In genomic region chr2:179261161-179261825, GRCh38 we compare ENCODE assay signal across 21 cellular contexts. TPM values are rescaled to one million over a fixed set of nuclear protein-coding genes. Genes with fewer than 3 reads are reported as not detected.
DNase-seq lines count a peak whose midpoint lies in the region; ATAC-seq, FAIRE-seq and TF ChIP-seq lines count a peak whose summit lies in the region.
"Had no signal": no experiment of that assay in that cellular context is flagged by ENCODE, and none has a peak within 500 bp of the region (broad histone marks: within the 10 kb centered on the region; RNA-seq: fewer than 3 reads in every experiment).

No MANE protein-coding gene starts in this region.

- H3K4me2 ChIP-seq in GM12878 (ENCODE audit: control insufficient read depth, insufficient read depth) (no peak overlapping the region), keratinocyte (ENCODE audit: control insufficient read depth, extremely low read depth, insufficient read depth, low read depth, low read length) (no peak overlapping the region)

- in situ Hi-C loops in GM12878 (cut with MboI) = no loop called here
- in situ Hi-C loops in transverse colon (cut with MboI; ENCODE audit: low pct_ligation_motif_present in 1 of 4, low pct_unique_long_range_greater_than_20kb in 1 of 4, low sequenced_read_pairs in 3 of 4) = no loop called here

- H3K79me2 ChIP-seq in GM12878 (ENCODE audit: control insufficient read depth, insufficient read depth, low read length) (peaks cover 20% of the 10 kb centered on the region), keratinocyte (ENCODE audit: control insufficient read depth, insufficient read depth, low read length) (peaks cover 67% of the 10 kb centered on the region)

- H3K4me1 ChIP-seq in breast epithelium (peaks cover 3% of the 10 kb centered on the region in 2 donors), GM12878 (ENCODE audit: control insufficient read depth, insufficient read depth, low read length) (peaks cover 5% of the 10 kb centered on the region), keratinocyte (ENCODE audit: control insufficient read depth, extremely low read depth, insufficient read depth, low read length) (peaks cover 23% of the 10 kb centered on the region), transverse colon (peaks cover 8 to 45% (median 15%) of the 10 kb centered on the region in 4 donors)

- no peak for ATAC-seq in GM12878
- ATAC-seq in natural killer cell treated with Interleukin-12 subunit alpha and Interleukin-12 subunit beta and Interleukin-15 and Interleukin-18, amount 100 ng/mL, for 72 hours = no peak
- ATAC-seq: gastroesophageal sphincter, lower lobe of right lung had no signal

- peaks cover 32% of the 10 kb centered on the region for H3K4me1 Mint-ChIP-seq in MCF 10A (ENCODE audit: insufficient read depth, unreplicated experiment)
- peaks cover 24% of the 10 kb centered on the region in 2 donors for H3K4me1 Mint-ChIP-seq in natural killer cell treated with Interleukin-12 subunit alpha and Interleukin-12 subunit beta and Interleukin-15 and Interleukin-18, amount 100 ng/mL, for 72 hours (ENCODE audit: low read depth in 2 of 2)

- peak overlapping the region; percentile 85 for H3K4me3 Mint-ChIP-seq in MCF 10A (ENCODE audit: unreplicated experiment)
- no peak overlapping the region for H3K4me3 Mint-ChIP-seq in natural killer cell treated with Interleukin-12 subunit alpha and Interleukin-12 subunit beta and Interleukin-15 and Interleukin-18, amount 100 ng/mL, for 72 hours

- TF ChIP-seq CTCF in MCF 10A (IDR thresholded peaks at IDR 0.05; ENCODE audit: unreplicated experiment) (no peak), breast epithelium (IDR thresholded peaks at IDR 0.05) (no peak), GM12878 (IDR thresholded peaks at IDR 0.05 in 2 of 3, conservative IDR thresholded peaks at IDR 0.05 in 1 of 3; ENCODE audit: control insufficient read depth in 2 of 3, extremely low read depth in 1 of 3, insufficient read depth in 1 of 3, low read depth in 3 of 3, low read length in 3 of 3) (0 out of 6 replicates have a peak, but pooled peaks of 1 of the 3 experiments have one; percentile 12), keratinocyte (optimal IDR thresholded peaks at IDR 0.05 in 1 of 3, IDR thresholded peaks at IDR 0.05 in 1 of 3, conservative IDR thresholded peaks at IDR 0.05 in 1 of 3; ENCODE audit: extremely low read depth in 1 of 3, insufficient read depth in 2 of 3, low read length in 3 of 3) (peak in 1 of 3 experiments; percentile 21), transverse colon (IDR thresholded peaks at IDR 0.05) (peak; percentile 18 to 43 (median 29))

- H3K9me3 Mint-ChIP-seq in MCF 10A (ENCODE audit: unreplicated experiment) = peaks cover under 1% of the 10 kb centered on the region
- H3K9me3 Mint-ChIP-seq in natural killer cell treated with Interleukin-12 subunit alpha and Interleukin-12 subunit beta and Interleukin-15 and Interleukin-18, amount 100 ng/mL, for 72 hours = no peaks in the 10 kb centered on the region

- RAD21 ChIA-PET in GM12878 (lab: Charles Lee; ENCODE audit: unreplicated experiment) = interaction anchor here (3.0 kb wide), 1 partner anchor 8 kb away, joined by 18 read pairs; no protein-coding TSS in a partner anchor

- DNase-seq in MCF 10A (ENCODE audit: unreplicated experiment) (no peak), breast epithelium (ENCODE audit: low spot score in 2 of 2) (no peak), GM12878 (ENCODE audit: low read depth, low spot score) (no peak), keratinocyte (ENCODE audit: low read depth, low spot score) (no peak), transverse colon (no peak), NCI-H524 (lab: John Stamatoyannopoulos, UW) (no peak)
- DNase-seq in stimulated activated CD4-positive, alpha-beta T cell treated with anti-CD3 and anti-CD28 coated beads, Interleukin-4, amount 100 ng/mL, for 1 hour = no peak
- DNase-seq in natural killer cell treated with Interleukin-12 subunit alpha and Interleukin-12 subunit beta and Interleukin-15 and Interleukin-18, amount 100 ng/mL, for 72 hours (ENCODE audit: low spot score) = no peak
- DNase-seq: activated CD4-positive, alpha-beta T cell treated with anti-CD3 and anti-CD28 coated beads for 48 hours; activated CD8-positive, alpha-beta memory T cell treated with anti-CD3 and anti-CD28 coated beads, Interleukin-2, amount 50 U/mL, for 4 hours; anterior cingulate cortex; H7; lower lobe of right lung; naive B cell; NCI-H2029; NK-92 treated with Interleukin-12 subunit alpha and Interleukin-12 subunit beta, amount 100 ng/mL, for 24 hours; posterior cingulate gyrus; SW 1271; tibial artery had no signal

- no TSS peak for BruUV-seq in MCF 10A (replicated peaks; lab: Mats Ljungman, UMichigan)
- BruUV-seq in GM12878 (replicated peaks; lab: Mats Ljungman, UMichigan) = no TSS peak

- no peak for TF ChIP-seq RAD21 in GM12878 (IDR thresholded peaks at IDR 0.05; ENCODE audit: insufficient read depth, low read depth, low read length)

- no peaks in the 10 kb centered on the region for H3K27me3 Mint-ChIP-seq in MCF 10A (ENCODE audit: insufficient read depth, unreplicated experiment)
- peaks cover 11 to 22% of the 10 kb centered on the region in 2 donors for H3K27me3 Mint-ChIP-seq in natural killer cell treated with Interleukin-12 subunit alpha and Interleukin-12 subunit beta and Interleukin-15 and Interleukin-18, amount 100 ng/mL, for 72 hours
- H3K27me3 Mint-ChIP-seq: naive B cell had no signal

- H3K9ac ChIP-seq in GM12878 (ENCODE audit: control insufficient read depth, insufficient read depth, low read length) = no peak overlapping the region
- H3K9ac ChIP-seq in keratinocyte (ENCODE audit: control insufficient read depth, extremely low read depth, insufficient read depth, low read length) = no peak overlapping the region
- H3K9ac ChIP-seq: BLaER1 treated with 17β-estradiol and CSF1 and Interleukin-3, amounts not matched to agents 10 nM and 100 nM had no signal

- no peaks in the 10 kb centered on the region for H3K9me1 ChIP-seq in keratinocyte (ENCODE audit: control insufficient read depth, extremely low read depth, insufficient read depth, low read length)

- TF ChIP-seq POLR2A in breast epithelium (IDR thresholded peaks at IDR 0.05) (no peak), GM12878 (IDR thresholded peaks at IDR 0.05; ENCODE audit: low read depth, low read length) (no peak), transverse colon (IDR thresholded peaks at IDR 0.05) (no peak)

- H3K27me3 ChIP-seq in breast epithelium (no peaks in the 10 kb centered on the region), GM12878 (replicated peaks in 1 of 2; ENCODE audit: control insufficient read depth in 2 of 2, insufficient read depth in 2 of 2, low read length in 1 of 2) (no peaks in the 10 kb centered on the region), keratinocyte (ENCODE audit: control insufficient read depth, extremely low read depth, insufficient read depth, low read length) (no peaks in the 10 kb centered on the region), transverse colon (no peaks in the 10 kb centered on the region)
- H3K27me3 ChIP-seq: BLaER1 treated with 17β-estradiol and CSF1 and Interleukin-3, amounts not matched to agents 10 nM and 100 nM; gastroesophageal sphincter; tibial artery had no signal

- dilution Hi-C loops in keratinocyte (cut with MboI; ENCODE audit: extremely low pct_ligation_motif_present, low sequenced_read_pairs) = no loop called here

- POLR2A ChIA-PET in MCF 10A (lab: Yijun Ruan, JAX) (interaction anchor here (2.5 to 3.0 kb wide), 3 partner anchors 11 to 24 kb away, joined by 12 to 55 read pairs (median 31); no protein-coding TSS in a partner anchor), GM12878 (lab: Charles Lee) (interaction anchor here (1.5 to 2.4 kb wide), 2 partner anchors 9 to 14 kb away, joined by 5 to 10 read pairs; no protein-coding TSS in a partner anchor)

- H3K4me3 ChIP-seq in breast epithelium = no peak overlapping the region
- H3K4me3 ChIP-seq in GM12878 = no peak overlapping the region
- H3K4me3 ChIP-seq in keratinocyte (ENCODE audit: control insufficient read depth in 2 of 3, extremely low read depth in 1 of 3, insufficient read depth in 2 of 3, low read depth in 1 of 3, low read length in 3 of 3) = no peak overlapping the region
- no peak overlapping the region for H3K4me3 ChIP-seq in transverse colon
- H3K4me3 ChIP-seq: BLaER1 treated with 17β-estradiol and CSF1 and Interleukin-3, amounts not matched to agents 10 nM and 100 nM had no signal

- H4K20me1 ChIP-seq in GM12878 (ENCODE audit: control insufficient read depth, insufficient read depth) (no peaks in the 10 kb centered on the region), keratinocyte (ENCODE audit: control insufficient read depth, extremely low read depth, insufficient read depth, low read length) (no peaks in the 10 kb centered on the region)

- H2AFZ ChIP-seq in GM12878 (ENCODE audit: control insufficient read depth, low read depth, low read length) = no peak overlapping the region
- no peak overlapping the region for H2AFZ ChIP-seq in keratinocyte (ENCODE audit: control insufficient read depth, low read length)

- CTCF ChIA-PET in MCF 10A (lab: Yijun Ruan, JAX) = interaction anchor here (1.0 kb wide), 1 partner anchor 18 kb away, joined by 3 read pairs; no protein-coding TSS in a partner anchor
- CTCF ChIA-PET in GM12878 (lab: Yijun Ruan, JAX) = interaction anchor here (3.0 kb wide), 1 partner anchor 41 kb away, joined by 15 read pairs; no protein-coding TSS in a partner anchor

- peaks cover 4% of the 10 kb centered on the region for H3K36me3 Mint-ChIP-seq in MCF 10A (ENCODE audit: insufficient read depth, unreplicated experiment)
- no peaks in the 10 kb centered on the region for H3K36me3 Mint-ChIP-seq in natural killer cell treated with Interleukin-12 subunit alpha and Interleukin-12 subunit beta and Interleukin-15 and Interleukin-18, amount 100 ng/mL, for 72 hours

- H3K27ac Mint-ChIP-seq in MCF 10A (ENCODE audit: low read depth, unreplicated experiment) = peak overlapping the region; percentile 70
- H3K27ac Mint-ChIP-seq in natural killer cell treated with Interleukin-12 subunit alpha and Interleukin-12 subunit beta and Interleukin-15 and Interleukin-18, amount 100 ng/mL, for 72 hours = no peak overlapping the region

- intact Hi-C loops in MCF 10A (cut with micrococcal nuclease) (no loop called here), breast epithelium (cut with DNase I; ENCODE audit: low total_unique reads) (no loop called here), GM12878 (cut with micrococcal nuclease; ENCODE audit: unreplicated experiment) (loop anchor here (5.0 to 10.0 kb wide), 2 partner anchors 229 to 744 kb away; partner anchors contain the start of gene CWC22), transverse colon (cut with DNase I; ENCODE audit: low total_unique reads) (no loop called here)

- peaks cover 0 to under 1% of the 10 kb centered on the region in 2 donors for H3K9me3 ChIP-seq in breast epithelium
- peaks cover 3% of the 10 kb centered on the region; the same call in 1 of the 3 replicates for H3K9me3 ChIP-seq in GM12878 (replicated peaks; ENCODE audit: control insufficient read depth, insufficient read depth, low read length)
- no peaks in the 10 kb centered on the region for H3K9me3 ChIP-seq in keratinocyte (ENCODE audit: control insufficient read depth, low read depth, low read length)
- H3K9me3 ChIP-seq in transverse colon = no peaks in the 10 kb centered on the region
- H3K9me3 ChIP-seq: gastroesophageal sphincter, lower lobe of right lung, tibial artery had no signal

- H3K36me3 ChIP-seq in breast epithelium = no peaks in the 10 kb centered on the region
- no peaks in the 10 kb centered on the region for H3K36me3 ChIP-seq in GM12878 (ENCODE audit: control insufficient read depth in 2 of 2, insufficient read depth in 2 of 2, low read length in 1 of 2)
- no peaks in the 10 kb centered on the region for H3K36me3 ChIP-seq in keratinocyte (ENCODE audit: control insufficient read depth in 2 of 2, extremely low read depth in 1 of 2, insufficient read depth in 2 of 2, low read length in 2 of 2)
- H3K36me3 ChIP-seq in transverse colon = no peaks in the 10 kb centered on the region
- H3K36me3 ChIP-seq: gastroesophageal sphincter, lower lobe of right lung, tibial artery had no signal

- H3K27ac ChIP-seq in breast epithelium (peak overlapping the region in 1 of 2 donors; percentile 1), GM12878 (ENCODE audit: control insufficient read depth, insufficient read depth) (no peak overlapping the region), keratinocyte (ENCODE audit: control insufficient read depth, insufficient read depth, low read length) (peak overlapping the region; percentile 62), transverse colon (no peak overlapping the region)
- H3K27ac ChIP-seq: BLaER1 treated with 17β-estradiol and CSF1 and Interleukin-3, amounts not matched to agents 10 nM and 100 nM; gastroesophageal sphincter; lower lobe of right lung had no signal

- TF ChIP-seq EP300 in GM12878 (IDR thresholded peaks at IDR 0.05; ENCODE audit: borderline replicate concordance in 1 of 2, control insufficient read depth in 1 of 2, low read depth in 2 of 2, low read length in 2 of 2) = no peak
- TF ChIP-seq EP300 in transverse colon (IDR thresholded peaks at IDR 0.05; ENCODE audit: low read depth) = no peak

- SMC1A ChIA-PET in GM12878 (lab: Charles Lee; ENCODE audit: uncharacterized antibody, unreplicated experiment) = interaction anchor here (2.3 kb wide), 1 partner anchor 14 kb away, joined by 8 read pairs; no protein-coding TSS in a partner anchor

- 84% methylated on average over 2 of the region's 2 CpGs for WGBS in GM12878 (ENCODE audit: insufficient coverage, insufficient replicate concordance, low lambda C conversion rate, missing lambda C conversion rate)
- 50 to 86% methylated on average over 1 to 2 of the region's 2 CpGs for WGBS in transverse colon (ENCODE audit: low coverage in 1 of 2), 2 donors

- FAIRE-seq in GM12878 (lab: Jason Lieb, UNC) (no peak), keratinocyte (lab: Jason Lieb, UNC) (no peak)

RNA-seq across cellular contexts. Expression of gene SESTD1, which starts 3.3 kb away (rescaled TPM):
- 43.0 and 58.5 TPM in 2 replicates for total RNA-seq in MCF 10A (2022)
- 100 to 1,000 TPM in 1 of 3 donors, 10 to 100 TPM in 2; 54.1 to 137 (median 54.9) TPM for total RNA-seq in breast epithelium
- 33.2 and 34.8 TPM in 2 replicates for total RNA-seq in GM12878 (2013; cell fraction: nucleolus; rRNA removed)
- 5.2 and 9.4 TPM in 2 replicates for total RNA-seq in GM12878 (2014; rRNA removed)
- total RNA-seq in GM12878 (2014; rRNA removed; fragmentation: Illumina TruSeq; extraction: Trizol) = 8.7 and 9.5 TPM in 2 replicates
- total RNA-seq in GM12878 (2021) = 22.6 and 22.7 TPM in 2 replicates
- 3.6 TPM for polyA plus RNA-seq in GM12878 (2011; ENCODE audit: low read depth)
- polyA plus RNA-seq in GM12878 (2011; rRNA removed) = 12.7 and 16.5 TPM in 2 replicates
- 4.9 and 5.2 TPM in 2 replicates for polyA plus RNA-seq in GM12878 (2011; cell fraction: cytosol; rRNA removed)
- 11.1 and 12.5 TPM in 2 replicates for polyA plus RNA-seq in GM12878 (2011; cell fraction: nucleus; rRNA removed)
- polyA plus RNA-seq in GM12878 (2012) = 2.4 and 4.3 TPM in 2 replicates
- polyA plus RNA-seq in GM12878 (2014; fragmentation: Illumina TruSeq; extraction: Trizol) = 9.9 and 12.9 TPM in 2 replicates
- polyA plus RNA-seq in GM12878 (2014; fragmentation: Nextera tagmentation; extraction: Ambion mirVana) = 1 to 10 TPM; 5.4 to 6.2 TPM
- 6.2 and 9.4 TPM in 2 replicates for polyA plus RNA-seq in GM12878 (2014; rRNA removed)
- polyA plus RNA-seq in GM12878 (2016; fragmentation: Nextera tagmentation; extraction: Ambion mirVana) = 10 to 100 TPM in 1 of 2 experiments, 1 to 10 TPM in 1; 4.4 to 14.6 TPM
- 5.2 and 31.7 TPM in 2 replicates for polyA minus RNA-seq in GM12878 (2011; rRNA and poly(A)+ RNA removed)
- polyA minus RNA-seq in GM12878 (2011; cell fraction: cytosol; rRNA and poly(A)+ RNA removed) = 4.1 and 5.4 TPM in 2 replicates
- 10.8 and 15.4 TPM in 2 replicates for polyA minus RNA-seq in GM12878 (2011; cell fraction: nucleus; rRNA and poly(A)+ RNA removed)
- polyA plus RNA-seq in keratinocyte = 15.8 to 28.1 TPM (median 22.3 TPM) in 3 replicates
- 26.7 TPM for polyA plus RNA-seq in keratinocyte (2011; ENCODE audit: low read depth)
- 11.6 and 17.9 TPM in 2 replicates for polyA plus RNA-seq in keratinocyte (2011; cell fraction: cytosol; rRNA removed)
- 20.0 and 22.8 TPM in 2 replicates for polyA plus RNA-seq in keratinocyte (2011; cell fraction: nucleus; rRNA removed)
- polyA plus RNA-seq in keratinocyte (2012; ENCODE audit: low replicate concordance) = 17.0 and 17.2 TPM in 2 replicates
- 9.5 to 45.1 TPM (median 15.4 TPM) in 3 replicates for polyA minus RNA-seq in keratinocyte
- 11.7 TPM for polyA minus RNA-seq in keratinocyte (2011; cell fraction: cytosol; rRNA and poly(A)+ RNA removed)
- polyA minus RNA-seq in keratinocyte (2011; cell fraction: nucleus; rRNA and poly(A)+ RNA removed) = 15.9 and 29.7 TPM in 2 replicates
- 10 to 100 TPM; 12.6 to 44.1 (median 22.3) TPM for total RNA-seq in transverse colon
- total RNA-seq in natural killer cell treated with Interleukin-12 subunit alpha and Interleukin-12 subunit beta and Interleukin-15 and Interleukin-18, amount 100 ng/mL, for 72 hours = 10 to 100 TPM; 11.1 to 12.0 TPM

Comparison
In these comparisons a context has a peak if more than half of its experiments do, and no peak if none do; other contexts are left out.
1. CTCF ChIP-seq: peak in transverse colon (5 of 5); none in MCF 10A (single experiment) and breast epithelium (0 of 3).